In the genomic region with DNA sequence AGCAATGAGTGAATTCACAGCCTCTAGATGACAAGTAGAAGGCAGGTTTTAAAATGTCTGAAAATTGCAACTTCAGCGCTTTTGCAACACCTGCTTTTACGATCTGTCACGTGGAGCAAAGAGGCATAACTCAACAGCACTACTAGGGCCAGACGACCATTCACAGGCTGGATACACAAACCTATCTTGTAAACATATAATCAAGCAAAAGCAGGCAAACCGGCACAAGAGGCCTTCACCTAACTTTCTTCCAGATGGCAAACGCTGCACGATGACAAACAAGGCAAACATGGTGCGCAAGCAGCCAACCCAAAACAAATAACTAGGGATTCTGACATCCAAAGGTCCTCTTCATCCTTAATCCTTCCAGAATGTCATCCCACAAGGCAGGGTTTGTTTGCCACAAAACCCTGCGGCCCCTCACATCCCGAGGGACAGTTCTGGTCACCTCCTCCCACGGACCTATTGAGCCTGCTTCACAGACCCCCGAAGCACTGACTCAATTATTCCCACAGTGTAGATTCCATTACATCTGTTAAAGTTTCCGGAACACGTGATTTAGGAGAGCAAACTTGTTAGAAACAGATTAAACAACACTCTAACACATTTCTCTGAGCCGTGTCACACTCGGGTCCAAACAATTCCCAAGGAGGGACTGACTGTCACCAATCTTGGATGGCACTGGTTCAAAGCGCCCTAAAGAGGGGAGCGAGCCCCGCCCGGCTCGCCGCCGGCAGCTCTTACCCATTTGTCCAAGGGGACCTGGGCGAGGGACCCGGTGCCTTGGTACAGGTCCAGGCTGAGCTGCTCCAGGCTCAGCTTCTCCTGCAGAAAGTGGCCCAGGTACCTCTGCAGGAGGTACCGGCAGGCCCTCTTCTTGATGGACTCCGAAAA, we compare ENCODE assay signal across 1 cellular context.
TF ChIP-seq lines count a peak whose summit lies in the region.

No MANE protein-coding gene starts in this region.

TF ChIP-seq in HepG2, 621 proteins besides CTCF, POLR2A, EP300 and RAD21 (continued from another document and continues in another):
- TF ChIP-seq THAP11 (CRISPR knock-in tag; IDR thresholded peaks at IDR 0.05), result no peak
- peak; percentile 59; the same call in 1 of the 2 replicates for TF ChIP-seq NRL (CRISPR knock-in tag; IDR thresholded peaks at IDR 0.05; ENCODE audit: borderline replicate concordance)
- TF ChIP-seq ARHGAP35 (CRISPR knock-in tag; IDR thresholded peaks at IDR 0.05; ENCODE audit: borderline replicate concordance), result no peak
- TF ChIP-seq SIN3A (IDR thresholded peaks at IDR 0.05; ENCODE audit: borderline replicate concordance, low read depth, low read length), result peak; percentile 61; the same call in 1 of the 2 replicates
- TF ChIP-seq ZNF501 (CRISPR knock-in tag; IDR thresholded peaks at IDR 0.05), result peak; percentile 47; the same call in 1 of the 2 replicates
- TF ChIP-seq ZNF350 (CRISPR knock-in tag; IDR thresholded peaks at IDR 0.05; ENCODE audit: borderline replicate concordance, low read depth), result peak; percentile 79; the same call in 1 of the 2 replicates
- no peak for TF ChIP-seq HOXA7 (CRISPR knock-in tag; IDR thresholded peaks at IDR 0.05)
- TF ChIP-seq SRY (CRISPR knock-in tag; IDR thresholded peaks at IDR 0.05), result peak; percentile 57; the same call in 1 of the 2 replicates
- TF ChIP-seq EED (CRISPR knock-in tag; IDR thresholded peaks at IDR 0.05), result no peak
- TF ChIP-seq ZNF468 (CRISPR knock-in tag; IDR thresholded peaks at IDR 0.05), result 0 out of 2 replicates have a peak, but pooled peaks have one; percentile 64
- 0 out of 2 replicates have a peak, but pooled peaks have one; percentile 21 for TF ChIP-seq REXO4 (CRISPR knock-in tag; IDR thresholded peaks at IDR 0.05; ENCODE audit: borderline replicate concordance)
- peak; percentile 32; the same call in 1 of the 2 replicates for TF ChIP-seq KAT8 (CRISPR knock-in tag; IDR thresholded peaks at IDR 0.05)
- TF ChIP-seq, protein P1, sequence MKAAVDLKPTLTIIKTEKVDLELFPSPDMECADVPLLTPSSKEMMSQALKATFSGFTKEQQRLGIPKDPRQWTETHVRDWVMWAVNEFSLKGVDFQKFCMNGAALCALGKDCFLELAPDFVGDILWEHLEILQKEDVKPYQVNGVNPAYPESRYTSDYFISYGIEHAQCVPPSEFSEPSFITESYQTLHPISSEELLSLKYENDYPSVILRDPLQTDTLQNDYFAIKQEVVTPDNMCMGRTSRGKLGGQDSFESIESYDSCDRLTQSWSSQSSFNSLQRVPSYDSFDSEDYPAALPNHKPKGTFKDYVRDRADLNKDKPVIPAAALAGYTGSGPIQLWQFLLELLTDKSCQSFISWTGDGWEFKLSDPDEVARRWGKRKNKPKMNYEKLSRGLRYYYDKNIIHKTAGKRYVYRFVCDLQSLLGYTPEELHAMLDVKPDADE (CRISPR knock-in tag; IDR thresholded peaks at IDR 0.05), result no peak
- TF ChIP-seq, protein P2, sequence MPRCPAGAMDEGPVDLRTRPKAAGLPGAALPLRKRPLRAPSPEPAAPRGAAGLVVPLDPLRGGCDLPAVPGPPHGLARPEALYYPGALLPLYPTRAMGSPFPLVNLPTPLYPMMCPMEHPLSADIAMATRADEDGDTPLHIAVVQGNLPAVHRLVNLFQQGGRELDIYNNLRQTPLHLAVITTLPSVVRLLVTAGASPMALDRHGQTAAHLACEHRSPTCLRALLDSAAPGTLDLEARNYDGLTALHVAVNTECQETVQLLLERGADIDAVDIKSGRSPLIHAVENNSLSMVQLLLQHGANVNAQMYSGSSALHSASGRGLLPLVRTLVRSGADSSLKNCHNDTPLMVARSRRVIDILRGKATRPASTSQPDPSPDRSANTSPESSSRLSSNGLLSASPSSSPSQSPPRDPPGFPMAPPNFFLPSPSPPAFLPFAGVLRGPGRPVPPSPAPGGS (CRISPR knock-in tag; IDR thresholded peaks at IDR 0.05), result peak; percentile 22; the same call in 1 of the 2 replicates
- TF ChIP-seq FOXA1 (IDR thresholded peaks at IDR 0.05), result no peak
- 0 out of 2 replicates have a peak, but pooled peaks have one; percentile 32 for TF ChIP-seq FOXA1 (CRISPR knock-in tag; IDR thresholded peaks at IDR 0.05)
- peak; percentile 57; the same call in 1 of the 2 replicates for TF ChIP-seq ZNF746 (CRISPR knock-in tag; IDR thresholded peaks at IDR 0.05)
- TF ChIP-seq MAFG (CRISPR knock-in tag; IDR thresholded peaks at IDR 0.05), result peak; percentile 91
- TF ChIP-seq, protein P3, sequence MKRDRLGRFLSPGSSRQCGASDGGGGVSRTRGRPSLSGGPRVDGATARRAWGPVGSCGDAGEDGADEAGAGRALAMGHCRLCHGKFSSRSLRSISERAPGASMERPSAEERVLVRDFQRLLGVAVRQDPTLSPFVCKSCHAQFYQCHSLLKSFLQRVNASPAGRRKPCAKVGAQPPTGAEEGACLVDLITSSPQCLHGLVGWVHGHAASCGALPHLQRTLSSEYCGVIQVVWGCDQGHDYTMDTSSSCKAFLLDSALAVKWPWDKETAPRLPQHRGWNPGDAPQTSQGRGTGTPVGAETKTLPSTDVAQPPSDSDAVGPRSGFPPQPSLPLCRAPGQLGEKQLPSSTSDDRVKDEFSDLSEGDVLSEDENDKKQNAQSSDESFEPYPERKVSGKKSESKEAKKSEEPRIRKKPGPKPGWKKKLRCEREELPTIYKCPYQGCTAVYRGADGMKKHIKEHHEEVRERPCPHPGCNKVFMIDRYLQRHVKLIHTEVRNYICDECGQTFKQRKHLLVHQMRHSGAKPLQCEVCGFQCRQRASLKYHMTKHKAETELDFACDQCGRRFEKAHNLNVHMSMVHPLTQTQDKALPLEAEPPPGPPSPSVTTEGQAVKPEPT (CRISPR knock-in tag; IDR thresholded peaks at IDR 0.05; ENCODE audit: low read depth), result no peak
- TF ChIP-seq SRSF1 (optimal IDR thresholded peaks at IDR 0.05; ENCODE audit: low read depth, low read length), result no peak
- TF ChIP-seq, protein P4, sequence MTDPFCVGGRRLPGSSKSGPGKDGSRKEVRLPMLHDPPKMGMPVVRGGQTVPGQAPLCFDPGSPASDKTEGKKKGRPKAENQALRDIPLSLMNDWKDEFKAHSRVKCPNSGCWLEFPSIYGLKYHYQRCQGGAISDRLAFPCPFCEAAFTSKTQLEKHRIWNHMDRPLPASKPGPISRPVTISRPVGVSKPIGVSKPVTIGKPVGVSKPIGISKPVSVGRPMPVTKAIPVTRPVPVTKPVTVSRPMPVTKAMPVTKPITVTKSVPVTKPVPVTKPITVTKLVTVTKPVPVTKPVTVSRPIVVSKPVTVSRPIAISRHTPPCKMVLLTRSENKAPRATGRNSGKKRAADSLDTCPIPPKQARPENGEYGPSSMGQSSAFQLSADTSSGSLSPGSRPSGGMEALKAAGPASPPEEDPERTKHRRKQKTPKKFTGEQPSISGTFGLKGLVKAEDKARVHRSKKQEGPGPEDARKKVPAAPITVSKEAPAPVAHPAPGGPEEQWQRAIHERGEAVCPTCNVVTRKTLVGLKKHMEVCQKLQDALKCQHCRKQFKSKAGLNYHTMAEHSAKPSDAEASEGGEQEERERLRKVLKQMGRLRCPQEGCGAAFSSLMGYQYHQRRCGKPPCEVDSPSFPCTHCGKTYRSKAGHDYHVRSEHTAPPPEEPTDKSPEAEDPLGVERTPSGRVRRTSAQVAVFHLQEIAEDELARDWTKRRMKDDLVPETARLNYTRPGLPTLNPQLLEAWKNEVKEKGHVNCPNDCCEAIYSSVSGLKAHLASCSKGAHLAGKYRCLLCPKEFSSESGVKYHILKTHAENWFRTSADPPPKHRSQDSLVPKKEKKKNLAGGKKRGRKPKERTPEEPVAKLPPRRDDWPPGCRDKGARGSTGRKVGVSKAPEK (CRISPR knock-in tag; IDR thresholded peaks at IDR 0.05; ENCODE audit: borderline replicate concordance), result 0 out of 2 replicates have a peak, but pooled peaks have one; percentile 3
- TF ChIP-seq, protein P5, sequence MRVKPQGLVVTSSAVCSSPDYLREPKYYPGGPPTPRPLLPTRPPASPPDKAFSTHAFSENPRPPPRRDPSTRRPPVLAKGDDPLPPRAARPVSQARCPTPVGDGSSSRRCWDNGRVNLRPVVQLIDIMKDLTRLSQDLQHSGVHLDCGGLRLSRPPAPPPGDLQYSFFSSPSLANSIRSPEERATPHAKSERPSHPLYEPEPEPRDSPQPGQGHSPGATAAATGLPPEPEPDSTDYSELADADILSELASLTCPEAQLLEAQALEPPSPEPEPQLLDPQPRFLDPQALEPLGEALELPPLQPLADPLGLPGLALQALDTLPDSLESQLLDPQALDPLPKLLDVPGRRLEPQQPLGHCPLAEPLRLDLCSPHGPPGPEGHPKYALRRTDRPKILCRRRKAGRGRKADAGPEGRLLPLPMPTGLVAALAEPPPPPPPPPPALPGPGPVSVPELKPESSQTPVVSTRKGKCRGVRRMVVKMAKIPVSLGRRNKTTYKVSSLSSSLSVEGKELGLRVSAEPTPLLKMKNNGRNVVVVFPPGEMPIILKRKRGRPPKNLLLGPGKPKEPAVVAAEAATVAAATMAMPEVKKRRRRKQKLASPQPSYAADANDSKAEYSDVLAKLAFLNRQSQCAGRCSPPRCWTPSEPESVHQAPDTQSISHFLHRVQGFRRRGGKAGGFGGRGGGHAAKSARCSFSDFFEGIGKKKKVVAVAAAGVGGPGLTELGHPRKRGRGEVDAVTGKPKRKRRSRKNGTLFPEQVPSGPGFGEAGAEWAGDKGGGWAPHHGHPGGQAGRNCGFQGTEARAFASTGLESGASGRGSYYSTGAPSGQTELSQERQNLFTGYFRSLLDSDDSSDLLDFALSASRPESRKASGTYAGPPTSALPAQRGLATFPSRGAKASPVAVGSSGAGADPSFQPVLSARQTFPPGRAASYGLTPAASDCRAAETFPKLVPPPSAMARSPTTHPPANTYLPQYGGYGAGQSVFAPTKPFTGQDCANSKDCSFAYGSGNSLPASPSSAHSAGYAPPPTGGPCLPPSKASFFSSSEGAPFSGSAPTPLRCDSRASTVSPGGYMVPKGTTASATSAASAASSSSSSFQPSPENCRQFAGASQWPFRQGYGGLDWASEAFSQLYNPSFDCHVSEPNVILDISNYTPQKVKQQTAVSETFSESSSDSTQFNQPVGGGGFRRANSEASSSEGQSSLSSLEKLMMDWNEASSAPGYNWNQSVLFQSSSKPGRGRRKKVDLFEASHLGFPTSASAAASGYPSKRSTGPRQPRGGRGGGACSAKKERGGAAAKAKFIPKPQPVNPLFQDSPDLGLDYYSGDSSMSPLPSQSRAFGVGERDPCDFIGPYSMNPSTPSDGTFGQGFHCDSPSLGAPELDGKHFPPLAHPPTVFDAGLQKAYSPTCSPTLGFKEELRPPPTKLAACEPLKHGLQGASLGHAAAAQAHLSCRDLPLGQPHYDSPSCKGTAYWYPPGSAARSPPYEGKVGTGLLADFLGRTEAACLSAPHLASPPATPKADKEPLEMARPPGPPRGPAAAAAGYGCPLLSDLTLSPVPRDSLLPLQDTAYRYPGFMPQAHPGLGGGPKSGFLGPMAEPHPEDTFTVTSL (CRISPR knock-in tag; IDR thresholded peaks at IDR 0.05; ENCODE audit: borderline replicate concordance), result no peak
- no peak for TF ChIP-seq ZNF598 (CRISPR knock-in tag; IDR thresholded peaks at IDR 0.05; ENCODE audit: borderline replicate concordance)
- no peak for TF ChIP-seq CREB1 (IDR thresholded peaks at IDR 0.05)
- peak; percentile 30; the same call in 1 of the 2 replicates for TF ChIP-seq CREB1 (CRISPR knock-in tag; IDR thresholded peaks at IDR 0.05)
- TF ChIP-seq SNAI1 (CRISPR knock-in tag; IDR thresholded peaks at IDR 0.05; ENCODE audit: borderline replicate concordance), result 0 out of 2 replicates have a peak, but pooled peaks have one; percentile 20
- no peak for TF ChIP-seq POLR2AphosphoS5 (IDR thresholded peaks at IDR 0.05; ENCODE audit: low read depth, low read length)
- TF ChIP-seq ZNF33A (CRISPR knock-in tag; IDR thresholded peaks at IDR 0.05; ENCODE audit: borderline replicate concordance), result peak; percentile 78; the same call in 1 of the 2 replicates
- TF ChIP-seq ARNTL (CRISPR knock-in tag; IDR thresholded peaks at IDR 0.05), result peak; percentile 51; the same call in 1 of the 2 replicates
- TF ChIP-seq FOXK1 (CRISPR knock-in tag; IDR thresholded peaks at IDR 0.05; ENCODE audit: borderline replicate concordance, low read depth), result 0 out of 2 replicates have a peak, but pooled peaks have one; percentile 44
- TF ChIP-seq ZNF136 (CRISPR knock-in tag; IDR thresholded peaks at IDR 0.05; ENCODE audit: low read depth), result no peak
- TF ChIP-seq PITX1 (CRISPR knock-in tag; IDR thresholded peaks at IDR 0.05), result peak; percentile 30; the same call in 1 of the 2 replicates
- no peak for TF ChIP-seq NFIC (IDR thresholded peaks at IDR 0.05; ENCODE audit: low read length)
- TF ChIP-seq, protein P6, sequence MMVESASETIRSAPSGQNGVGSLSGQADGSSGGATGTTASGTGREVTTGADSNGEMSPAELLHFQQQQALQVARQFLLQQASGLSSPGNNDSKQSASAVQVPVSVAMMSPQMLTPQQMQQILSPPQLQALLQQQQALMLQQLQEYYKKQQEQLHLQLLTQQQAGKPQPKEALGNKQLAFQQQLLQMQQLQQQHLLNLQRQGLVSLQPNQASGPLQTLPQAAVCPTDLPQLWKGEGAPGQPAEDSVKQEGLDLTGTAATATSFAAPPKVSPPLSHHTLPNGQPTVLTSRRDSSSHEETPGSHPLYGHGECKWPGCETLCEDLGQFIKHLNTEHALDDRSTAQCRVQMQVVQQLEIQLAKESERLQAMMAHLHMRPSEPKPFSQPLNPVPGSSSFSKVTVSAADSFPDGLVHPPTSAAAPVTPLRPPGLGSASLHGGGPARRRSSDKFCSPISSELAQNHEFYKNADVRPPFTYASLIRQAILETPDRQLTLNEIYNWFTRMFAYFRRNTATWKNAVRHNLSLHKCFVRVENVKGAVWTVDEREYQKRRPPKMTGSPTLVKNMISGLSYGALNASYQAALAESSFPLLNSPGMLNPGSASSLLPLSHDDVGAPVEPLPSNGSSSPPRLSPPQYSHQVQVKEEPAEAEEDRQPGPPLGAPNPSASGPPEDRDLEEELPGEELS (CRISPR knock-in tag; IDR thresholded peaks at IDR 0.05), result peak; percentile 52; the same call in 1 of the 2 replicates
- TF ChIP-seq IRF2 (CRISPR knock-in tag; IDR thresholded peaks at IDR 0.05), result no peak
- no peak for TF ChIP-seq BORCS8-MEF2B (CRISPR knock-in tag; IDR thresholded peaks at IDR 0.05)
- no peak for TF ChIP-seq SRSF9 (IDR thresholded peaks at IDR 0.05; ENCODE audit: borderline replicate concordance, insufficient read depth, low read depth, low read length, poor library complexity, severe bottlenecking)
- TF ChIP-seq, protein P7, sequence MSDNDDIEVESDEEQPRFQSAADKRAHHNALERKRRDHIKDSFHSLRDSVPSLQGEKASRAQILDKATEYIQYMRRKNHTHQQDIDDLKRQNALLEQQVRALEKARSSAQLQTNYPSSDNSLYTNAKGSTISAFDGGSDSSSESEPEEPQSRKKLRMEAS (IDR thresholded peaks at IDR 0.05), result peak; percentile 61; the same call in 1 of the 2 replicates
- peak; percentile 19 for TF ChIP-seq RBM39 (IDR thresholded peaks at IDR 0.05; ENCODE audit: low read depth, low read length, poor library complexity, severe bottlenecking)
- TF ChIP-seq ZNF749 (CRISPR knock-in tag; IDR thresholded peaks at IDR 0.05; ENCODE audit: borderline replicate concordance), result peak; percentile 51; the same call in 1 of the 2 replicates
- TF ChIP-seq CEBPG (CRISPR knock-in tag; IDR thresholded peaks at IDR 0.05), result no peak
- no peak for TF ChIP-seq KLF11 (CRISPR knock-in tag; IDR thresholded peaks at IDR 0.05)
- no peak for TF ChIP-seq LCORL (IDR thresholded peaks at IDR 0.05)
- 0 out of 2 replicates have a peak, but pooled peaks have one; percentile 13 for TF ChIP-seq LCORL (CRISPR knock-in tag; IDR thresholded peaks at IDR 0.05)
